11 cellular contexts compared by ENCODE assay signal in the genomic region with DNA sequence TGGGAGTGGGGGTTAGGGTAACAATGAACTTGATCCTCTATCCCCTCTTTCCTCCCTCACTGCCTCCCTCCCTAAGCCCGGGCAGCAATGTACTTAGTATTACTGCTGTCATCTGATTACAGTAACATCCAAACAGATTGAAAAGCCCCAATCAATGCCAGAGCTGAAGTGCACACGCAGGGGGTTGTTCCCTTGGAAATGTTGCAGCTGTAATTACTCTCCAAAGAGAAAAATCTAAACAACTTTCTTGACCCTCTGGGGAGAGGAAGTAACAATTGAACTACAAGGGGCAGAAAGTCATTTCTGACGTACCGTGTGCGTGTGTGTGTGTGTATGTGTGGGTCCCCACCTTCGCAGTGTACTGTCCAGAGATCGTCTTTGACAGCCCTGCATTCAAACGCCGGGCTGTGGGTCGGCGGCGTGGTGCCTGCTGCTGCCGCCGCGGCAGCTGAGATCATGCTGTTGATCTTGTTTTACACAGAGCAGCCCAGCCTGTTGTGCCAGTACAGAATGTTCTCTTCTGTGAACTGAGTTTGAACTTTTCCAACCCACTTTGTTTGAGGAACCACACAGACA.
DNase-seq lines count a peak whose midpoint lies in the region; FAIRE-seq and TF ChIP-seq lines count a peak whose summit lies in the region.
"Had no signal": no experiment of that assay in that cellular context is flagged by ENCODE, and none has a peak within 500 bp of the region (broad histone marks: within the 10 kb centered on the region; RNA-seq: fewer than 3 reads in every experiment).

No MANE protein-coding gene starts in this region.

- H3K4me1 ChIP-seq in H1 (replicated peaks in 1 of 4; ENCODE audit: control insufficient read depth in 3 of 4, insufficient read depth in 4 of 4, low read length in 3 of 4) = peaks cover 2 to 14% (median 11%) of the 10 kb centered on the region in 4 experiments
- peaks cover 68% of the 10 kb centered on the region for H3K4me1 ChIP-seq in muscle layer of colon (ENCODE audit: insufficient read depth, low read length)
- H3K4me1 ChIP-seq in vagina = peaks cover 97% of the 10 kb centered on the region

- H2BK15ac ChIP-seq in H1 (ENCODE audit: low read length) = peak overlapping the region; percentile 73; the same call in 1 of the 2 replicates

- H2BK20ac ChIP-seq in H1 (ENCODE audit: low read length) = no peak overlapping the region

- no peaks in the 10 kb centered on the region; a peak in 1 of 7 replicates for H3K27me3 ChIP-seq in H1 (replicated peaks in 1 of 4; ENCODE audit: control insufficient read depth in 3 of 4, extremely low read depth in 1 of 4, insufficient read depth in 3 of 4, low read length in 3 of 4)
- H3K27me3 ChIP-seq in muscle layer of colon (ENCODE audit: control insufficient read depth in 1 of 2, insufficient read depth in 2 of 2, low read length in 2 of 2) = no peaks in the 10 kb centered on the region
- H3K27me3 ChIP-seq in vagina = no peaks in the 10 kb centered on the region

- H4K8ac ChIP-seq in H1 (ENCODE audit: extremely low read depth, insufficient read depth, low read length) = no peak overlapping the region

- no peak overlapping the region for H4K5ac ChIP-seq in H1 (ENCODE audit: insufficient read length, low read depth, low read length)

- no peak overlapping the region for H2AK5ac ChIP-seq in H1 (ENCODE audit: low read depth, low read length)

- no peaks in the 10 kb centered on the region for H3K36me3 Mint-ChIP-seq in activated T-helper 1 cell treated with anti-CD3 and anti-CD28 coated beads, Interleukin-12 subunit alpha, Interleukin-12 subunit beta, Interleukin-2, Interleukin-4 antibody, amounts not matched to agents 30 ng/mL and 10 ng/mL and 1 ng/mL, durations not matched to agents 14 hours and 24 hours and 36 hours (ENCODE audit: low read depth)
- H3K36me3 Mint-ChIP-seq: activated naive CD8-positive, alpha-beta T cell treated with anti-CD3 and anti-CD28 coated beads, Interleukin-2, amount 10 ng/mL, durations not matched to agents 7 days and 5 days; stimulated activated naive B cell treated with anti-CD40 and anti-IgM and Interleukin-4, amounts not matched to agents 10 μg/mL and 1 μg/mL and 100 μg/mL, for 72 hours had no signal

- no peak for TF ChIP-seq RAD21 in H1 (IDR thresholded peaks at IDR 0.05 in 1 of 2, conservative IDR thresholded peaks at IDR 0.05 in 1 of 2; ENCODE audit: low read depth in 2 of 2, low read length in 2 of 2)

- no peaks in the 10 kb centered on the region; the same call in 1 of the 2 replicates for H3K23me2 ChIP-seq in H1 (ENCODE audit: low read depth, low read length)

- H3K27ac ChIP-seq in H1 (ENCODE audit: low read depth, low read length) = no peak overlapping the region
- H3K27ac ChIP-seq in muscle layer of colon (ENCODE audit: low read depth, low read length) = peak overlapping the region; percentile 97
- peak overlapping the region; percentile 95 for H3K27ac ChIP-seq in vagina

- H2AFZ ChIP-seq in H1 (ENCODE audit: low read length) = 0 out of 2 replicates have a peak overlapping the region, but pooled peaks have one; percentile 56

- H3K4me3 ChIP-seq in H1 (ENCODE audit: extremely low read depth in 1 of 4, insufficient read depth in 2 of 4, low read depth in 3 of 4, low read length in 4 of 4) (no peak overlapping the region; a peak in 1 of 8 replicates), muscle layer of colon (ENCODE audit: low read depth in 1 of 2, low read length in 2 of 2) (peak overlapping the region in 1 of 2 donors; percentile 25), vagina (peak overlapping the region; percentile 9 to 18)
- H3K4me3 ChIP-seq: A549 had no signal

- POLR2A ChIA-PET in H1 (lab: Charles Lee; ENCODE audit: partially characterized antibody) = no interaction called here

- peak overlapping the region; percentile 4 to 6; a peak in 1 of 4 replicates for H3K4me2 ChIP-seq in H1 (ENCODE audit: insufficient read depth in 1 of 2, low read depth in 2 of 2, low read length in 2 of 2)

- H3K79me1 ChIP-seq in H1 (ENCODE audit: low read depth, low read length) = no peaks in the 10 kb centered on the region; the same call in 1 of the 2 replicates

- H3K9me3 ChIP-seq in H1 (ENCODE audit: insufficient read depth in 2 of 2, low read depth in 1 of 2, low read length in 1 of 2) = no peaks in the 10 kb centered on the region
- no peaks in the 10 kb centered on the region for H3K9me3 ChIP-seq in muscle layer of colon (ENCODE audit: low read length)
- H3K9me3 ChIP-seq in vagina = no peaks in the 10 kb centered on the region
- H3K9me3 ChIP-seq: A549 had no signal

- H4K20me1 ChIP-seq in H1 (replicated peaks in 1 of 2; ENCODE audit: control insufficient read depth in 1 of 2, insufficient read depth in 2 of 2, low read length in 2 of 2) = no peaks in the 10 kb centered on the region

- H3K27ac Mint-ChIP-seq in activated T-helper 1 cell treated with anti-CD3 and anti-CD28 coated beads, Interleukin-12 subunit alpha, Interleukin-12 subunit beta, Interleukin-2, Interleukin-4 antibody, amounts not matched to agents 30 ng/mL and 10 ng/mL and 1 ng/mL, durations not matched to agents 14 hours and 24 hours and 36 hours = no peak overlapping the region
- H3K27ac Mint-ChIP-seq: stimulated activated naive B cell treated with anti-CD40 and anti-IgM and Interleukin-4, amounts not matched to agents 10 μg/mL and 1 μg/mL and 100 μg/mL, for 72 hours had no signal

- intact Hi-C loops in vagina (cut with DNase I) = loop anchor here (1.0 to 5.0 kb wide), 3 partner anchors 59 to 120 kb away; no protein-coding TSS in a partner anchor
- intact Hi-C loops in activated T-helper 1 cell treated with anti-CD3 and anti-CD28 coated beads, Interleukin-12 subunit alpha, Interleukin-12 subunit beta, Interleukin-2, Interleukin-4 antibody, amounts not matched to agents 30 ng/mL and 10 ng/mL and 1 ng/mL, durations not matched to agents 14 hours and 24 hours and 36 hours (cut with micrococcal nuclease) = loop anchor here (2.0 to 5.0 kb wide), 2 partner anchors 20 to 122 kb away; no protein-coding TSS in a partner anchor

- no peaks in the 10 kb centered on the region for H3K79me2 ChIP-seq in H1 (ENCODE audit: control insufficient read depth in 1 of 2, insufficient read depth in 2 of 2, low read length in 2 of 2)

- H3K4me1 Mint-ChIP-seq in activated T-helper 1 cell treated with anti-CD3 and anti-CD28 coated beads, Interleukin-12 subunit alpha, Interleukin-12 subunit beta, Interleukin-2, Interleukin-4 antibody, amounts not matched to agents 30 ng/mL and 10 ng/mL and 1 ng/mL, durations not matched to agents 14 hours and 24 hours and 36 hours (ENCODE audit: low read depth) = no peaks in the 10 kb centered on the region
- H3K4me1 Mint-ChIP-seq: stimulated activated naive B cell treated with anti-CD40 and anti-IgM and Interleukin-4, amounts not matched to agents 10 μg/mL and 1 μg/mL and 100 μg/mL, for 72 hours had no signal

- no peaks in the 10 kb centered on the region for H3K27me3 Mint-ChIP-seq in activated T-helper 1 cell treated with anti-CD3 and anti-CD28 coated beads, Interleukin-12 subunit alpha, Interleukin-12 subunit beta, Interleukin-2, Interleukin-4 antibody, amounts not matched to agents 30 ng/mL and 10 ng/mL and 1 ng/mL, durations not matched to agents 14 hours and 24 hours and 36 hours (ENCODE audit: insufficient read depth)

- H4K91ac ChIP-seq in H1 (replicated peaks; ENCODE audit: insufficient read length, low read length) = peak overlapping the region; percentile 75

- FAIRE-seq in H1 (lab: Jason Lieb, UNC) = no peak
- FAIRE-seq: A549 had no signal

- DNase-seq in DMS79 treated with DMSO at 0.1 percent for 48 hours (lab: John Stamatoyannopoulos, UW) (peak; percentile 1), DMS79 (lab: John Stamatoyannopoulos, UW) (no peak), H1 (ENCODE audit: low read depth in 1 of 2, low spot score in 2 of 2) (no peak), vagina (ENCODE audit: extremely low spot score in 2 of 2) (peak in 1 of 2 donors; percentile 99), GDM1 (lab: John Stamatoyannopoulos, UW) (no peak)
- DNase-seq in activated CD8-positive, alpha-beta memory T cell treated with anti-CD3 and anti-CD28 coated beads, Interleukin-2, amount 50 U/mL, for 48 hours = no peak
- DNase-seq in activated T-helper 1 cell treated with anti-CD3 and anti-CD28 coated beads, Interleukin-12 subunit alpha, Interleukin-12 subunit beta, Interleukin-2, Interleukin-4 antibody, amounts not matched to agents 30 ng/mL and 10 ng/mL and 1 ng/mL, durations not matched to agents 14 hours and 24 hours and 36 hours (ENCODE audit: low spot score) = no peak
- DNase-seq: activated naive CD8-positive, alpha-beta T cell treated with anti-CD3 and anti-CD28 coated beads, Interleukin-2, amount 10 ng/mL, durations not matched to agents 7 days and 5 days; stimulated activated naive B cell treated with anti-CD40 and anti-IgM and Interleukin-4, amounts not matched to agents 10 μg/mL and 1 μg/mL and 100 μg/mL, for 72 hours had no signal

- H2BK120ac ChIP-seq in H1 (replicated peaks; ENCODE audit: low read depth, low read length) = no peak overlapping the region

- H3K4me3 Mint-ChIP-seq in activated T-helper 1 cell treated with anti-CD3 and anti-CD28 coated beads, Interleukin-12 subunit alpha, Interleukin-12 subunit beta, Interleukin-2, Interleukin-4 antibody, amounts not matched to agents 30 ng/mL and 10 ng/mL and 1 ng/mL, durations not matched to agents 14 hours and 24 hours and 36 hours = no peak overlapping the region
- H3K4me3 Mint-ChIP-seq: activated naive CD8-positive, alpha-beta T cell treated with anti-CD3 and anti-CD28 coated beads, Interleukin-2, amount 10 ng/mL, durations not matched to agents 7 days and 5 days; stimulated activated naive B cell treated with anti-CD40 and anti-IgM and Interleukin-4, amounts not matched to agents 10 μg/mL and 1 μg/mL and 100 μg/mL, for 72 hours had no signal

- H3K9me3 Mint-ChIP-seq in activated T-helper 1 cell treated with anti-CD3 and anti-CD28 coated beads, Interleukin-12 subunit alpha, Interleukin-12 subunit beta, Interleukin-2, Interleukin-4 antibody, amounts not matched to agents 30 ng/mL and 10 ng/mL and 1 ng/mL, durations not matched to agents 14 hours and 24 hours and 36 hours = peaks cover 5% of the 10 kb centered on the region
- H3K9me3 Mint-ChIP-seq: stimulated activated naive B cell treated with anti-CD40 and anti-IgM and Interleukin-4, amounts not matched to agents 10 μg/mL and 1 μg/mL and 100 μg/mL, for 72 hours had no signal

- no peak overlapping the region for H3K56ac ChIP-seq in H1 (replicated peaks; ENCODE audit: insufficient read length, low read depth, low read length)

- H3K14ac ChIP-seq in H1 (ENCODE audit: insufficient read length) = no peak overlapping the region

- H2BK12ac ChIP-seq in H1 (ENCODE audit: low read depth, low read length) = 0 out of 2 replicates have a peak overlapping the region, but pooled peaks have one; percentile 50

- H2BK5ac ChIP-seq in H1 (ENCODE audit: low read depth, low read length) = peak overlapping the region; percentile 38; the same call in 1 of the 2 replicates

- TF ChIP-seq CTCF in H1 (IDR thresholded peaks at IDR 0.05; ENCODE audit: control extremely low read depth in 1 of 3, insufficient read depth in 1 of 3, low read depth in 1 of 3, low read length in 3 of 3) (no peak), vagina (IDR thresholded peaks at IDR 0.05) (no peak)

- TF ChIP-seq POLR2A in H1 (IDR thresholded peaks at IDR 0.05; ENCODE audit: control extremely low read depth in 1 of 2, low read depth in 2 of 2, low read length in 2 of 2) = no peak
- peak in 1 of 2 donors; percentile 70 for TF ChIP-seq POLR2A in vagina (IDR thresholded peaks at IDR 0.05)

- CTCF ChIA-PET in H1 (lab: Charles Lee; ENCODE audit: partially characterized antibody) = interaction anchor here (1.1 to 3.1 kb wide), 9 partner anchors 11 to 122 kb away, joined by 3 to 12 read pairs (median 4); no protein-coding TSS in a partner anchor

- H3K9ac ChIP-seq in H1 (replicated peaks in 1 of 4; ENCODE audit: extremely low read depth in 1 of 4, low read depth in 3 of 4, low read length in 3 of 4) (peak overlapping the region in 1 of 4 experiments; percentile 17; a peak in 1 of 7 replicates), muscle layer of colon (ENCODE audit: low read length) (peak overlapping the region; percentile 76)

- H3K18ac ChIP-seq in H1 (ENCODE audit: extremely low read depth, low read length) = no peak overlapping the region

- no peak overlapping the region for H3K4ac ChIP-seq in H1 (replicated peaks; ENCODE audit: insufficient read length, low read depth, low read length)

- H3K36me3 ChIP-seq in H1 (ENCODE audit: control insufficient read depth in 2 of 4, insufficient read depth in 4 of 4, low read length in 3 of 4) = no peaks in the 10 kb centered on the region
- H3K36me3 ChIP-seq in muscle layer of colon (ENCODE audit: insufficient read depth, low read length) = no peaks in the 10 kb centered on the region
- H3K36me3 ChIP-seq in vagina = no peaks in the 10 kb centered on the region

- 74% methylated on average over 15 of the region's 15 CpGs; no CpG with 5 or more reads in 1 of the 2 experiments for WGBS in H1 (ENCODE audit: extremely low coverage in 1 of 2, insufficient coverage in 1 of 2, insufficient read length in 1 of 2, insufficient replicate concordance in 2 of 2, low coverage in 1 of 2, low lambda C conversion rate in 2 of 2, missing lambda C conversion rate in 1 of 2), 2 experiments

- no peak for TF ChIP-seq EP300 in H1 (IDR thresholded peaks at IDR 0.05; ENCODE audit: borderline replicate concordance in 1 of 2, low read depth in 2 of 2, low read length in 2 of 2)

- H3K23ac ChIP-seq in H1 (ENCODE audit: insufficient read length) = no peak overlapping the region

Comparison
In these comparisons a context has a peak if more than half of its experiments do, and no peak if none do; other contexts are left out.
1. H3K4me3 ChIP-seq: peak in vagina (2 of 2); none in H1 (0 of 4).